ENCODE assay signal across 8 cellular contexts in the genomic region with DNA sequence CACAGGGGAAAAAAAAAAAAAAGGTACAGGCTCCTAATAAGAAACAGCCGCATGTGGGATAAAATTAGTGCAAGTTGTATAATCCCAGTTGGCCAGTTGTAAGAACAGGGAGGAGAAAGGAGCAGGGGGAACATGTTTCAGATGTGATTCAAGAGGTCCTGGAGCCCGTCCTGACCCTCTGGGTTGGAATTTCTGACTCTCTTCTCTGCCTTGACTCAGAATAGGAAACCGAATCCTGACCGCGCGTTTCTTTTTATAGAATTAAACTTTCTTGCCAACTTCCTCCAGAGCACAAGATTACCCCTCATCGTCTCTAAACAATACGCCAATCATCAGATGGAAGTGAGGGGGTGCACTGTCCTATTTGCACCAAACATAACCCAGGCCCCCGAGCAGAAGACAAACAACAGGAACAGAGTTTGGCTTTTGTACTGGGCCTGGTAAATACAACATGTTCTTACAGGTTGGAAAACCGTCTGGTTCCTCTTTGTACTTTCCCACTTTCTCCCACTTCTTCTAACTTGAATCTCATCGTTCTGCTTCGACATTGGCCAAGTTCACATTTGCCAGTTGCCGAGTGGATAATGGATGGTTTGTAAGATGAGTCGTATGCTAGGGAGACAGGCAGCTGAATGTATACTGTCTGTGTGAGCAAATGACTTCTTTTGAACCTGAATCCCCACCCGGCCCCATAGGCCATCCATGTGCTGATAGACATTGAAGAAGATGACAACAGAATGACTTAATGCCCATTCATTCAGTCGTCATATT. TPM values are rescaled to one million over a fixed set of nuclear protein-coding genes. Genes with fewer than 3 reads are reported as not detected.
DNase-seq lines count a peak whose midpoint lies in the region; ATAC-seq lines count a peak whose summit lies in the region.

No MANE protein-coding gene starts in this region.

- H3K27ac Mint-ChIP-seq in activated CD8-positive, alpha-beta memory T cell treated with anti-CD3 and anti-CD28 coated beads, Interleukin-2, amount 10 ng/mL, durations not matched to agents 7 days and 5 days = peak overlapping the region; percentile 69

- H3K4me1 Mint-ChIP-seq in activated CD8-positive, alpha-beta memory T cell treated with anti-CD3 and anti-CD28 coated beads, Interleukin-2, amount 10 ng/mL, durations not matched to agents 7 days and 5 days = peaks cover 37% of the 10 kb centered on the region

- peak; percentile 7 to 9 for DNase-seq in activated CD4-positive, alpha-beta T cell treated with anti-CD3 and anti-CD28 coated beads for 24 hours (ENCODE audit: low read depth in 2 of 2)
- no peak for DNase-seq in activated CD4-positive, alpha-beta T cell treated with anti-CD3 and anti-CD28 coated beads, Interleukin-2, amount 50 U/mL, for 4 hours
- peak; percentile 65 for DNase-seq in activated CD8-positive, alpha-beta memory T cell treated with anti-CD3 and anti-CD28 coated beads, Interleukin-2, amount 10 ng/mL, durations not matched to agents 7 days and 5 days
- peak; percentile 49 for DNase-seq in Right ventricle myocardium superior
- DNase-seq in stimulated activated CD4-positive, alpha-beta T cell treated with anti-CD3 and anti-CD28 coated beads, Interleukin-12 subunit alpha, Interleukin-12 subunit beta, amount 100 ng/mL, for 4 hours = peak; percentile 5
- no peak for DNase-seq in NCI-H1694 treated with DMSO at 0.1 percent for 48 hours (lab: John Stamatoyannopoulos, UW)

- CTCF ChIA-PET in activated CD8-positive, alpha-beta memory T cell treated with anti-CD3 and anti-CD28 coated beads, Interleukin-2, amount 10 ng/mL, durations not matched to agents 7 days and 5 days (lab: Charles Lee) = no interaction called here

- intact Hi-C loops in Right ventricle myocardium superior (cut with DNase I) = no loop called here

- peak; percentile 80 for ATAC-seq in activated CD8-positive, alpha-beta memory T cell treated with anti-CD3 and anti-CD28 coated beads, Interleukin-2, amount 10 ng/mL, durations not matched to agents 7 days and 5 days
- ATAC-seq in Right ventricle myocardium superior (ENCODE audit: poor library complexity) (peak; percentile 92), HG02852 (IDR thresholded peaks at IDR 0.05; ENCODE audit: unreplicated experiment) (no peak), HG03520 (IDR thresholded peaks at IDR 0.05; ENCODE audit: unreplicated experiment) (no peak)

- no peaks in the 10 kb centered on the region for H3K9me3 Mint-ChIP-seq in activated CD8-positive, alpha-beta memory T cell treated with anti-CD3 and anti-CD28 coated beads, Interleukin-2, amount 10 ng/mL, durations not matched to agents 7 days and 5 days (ENCODE audit: low read depth)

- H3K27me3 Mint-ChIP-seq in activated CD8-positive, alpha-beta memory T cell treated with anti-CD3 and anti-CD28 coated beads, Interleukin-2, amount 10 ng/mL, durations not matched to agents 7 days and 5 days = no peaks in the 10 kb centered on the region

- H3K4me3 Mint-ChIP-seq in activated CD8-positive, alpha-beta memory T cell treated with anti-CD3 and anti-CD28 coated beads, Interleukin-2, amount 10 ng/mL, durations not matched to agents 7 days and 5 days = peak overlapping the region; percentile 27

- peaks cover 3% of the 10 kb centered on the region for H3K36me3 Mint-ChIP-seq in activated CD8-positive, alpha-beta memory T cell treated with anti-CD3 and anti-CD28 coated beads, Interleukin-2, amount 10 ng/mL, durations not matched to agents 7 days and 5 days

RNA-seq across cellular contexts. Expression of gene MED13L, which starts 42.5 kb away (rescaled TPM):
- total RNA-seq in activated CD8-positive, alpha-beta memory T cell treated with anti-CD3 and anti-CD28 coated beads, Interleukin-2, amount 10 ng/mL, durations not matched to agents 7 days and 5 days = 10 to 100 TPM; 65.1 to 74.4 TPM
- total RNA-seq in Right ventricle myocardium superior = 57.7 TPM

Comparison
In these comparisons a context has a peak if more than half of its experiments do, and no peak if none do; other contexts are left out.
1. DNase-seq: peak in activated CD4-positive, alpha-beta T cell treated with anti-CD3 and anti-CD28 coated beads for 24 hours (2 of 2), activated CD8-positive, alpha-beta memory T cell treated with anti-CD3 and anti-CD28 coated beads, Interleukin-2, amount 10 ng/mL, durations not matched to agents 7 days and 5 days (single experiment), Right ventricle myocardium superior (single experiment) and stimulated activated CD4-positive, alpha-beta T cell treated with anti-CD3 and anti-CD28 coated beads, Interleukin-12 subunit alpha, Interleukin-12 subunit beta, amount 100 ng/mL, for 4 hours (single experiment); none in activated CD4-positive, alpha-beta T cell treated with anti-CD3 and anti-CD28 coated beads, Interleukin-2, amount 50 U/mL, for 4 hours (0 of 2) and NCI-H1694 treated with DMSO at 0.1 percent for 48 hours (single experiment).
2. ATAC-seq: peak in activated CD8-positive, alpha-beta memory T cell treated with anti-CD3 and anti-CD28 coated beads, Interleukin-2, amount 10 ng/mL, durations not matched to agents 7 days and 5 days (single experiment) and Right ventricle myocardium superior (single experiment); none in HG02852 (single experiment) and HG03520 (single experiment).